In the genomic region with DNA sequence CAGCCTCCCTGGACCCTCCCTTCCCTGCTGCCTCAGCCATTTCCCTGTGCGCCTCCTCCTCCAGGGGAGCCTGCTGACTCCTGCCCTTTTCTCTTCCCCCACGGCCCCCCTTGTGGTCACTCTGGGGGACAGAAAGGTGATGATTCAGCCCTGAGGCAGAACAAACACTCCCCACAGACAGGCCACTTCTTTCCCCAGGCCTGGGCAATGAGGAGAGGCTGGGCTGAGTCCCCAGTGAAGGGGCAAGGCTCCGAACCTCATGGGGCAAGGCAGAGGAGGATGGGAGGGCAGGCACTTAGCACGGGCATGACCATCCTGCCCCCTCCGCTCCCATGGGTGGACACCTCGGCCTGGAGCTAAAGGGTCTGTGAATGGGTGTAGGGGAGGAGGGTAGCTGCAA, we compare ENCODE assay signal across 13 cellular contexts. TPM values are rescaled to one million over a fixed set of nuclear protein-coding genes. Genes with fewer than 3 reads are reported as not detected.
DNase-seq lines count a peak whose midpoint lies in the region; ATAC-seq, FAIRE-seq and TF ChIP-seq lines count a peak whose summit lies in the region.
"Had no signal": no experiment of that assay in that cellular context is flagged by ENCODE, and none has a peak within 500 bp of the region (broad histone marks: within the 10 kb centered on the region; RNA-seq: fewer than 3 reads in every experiment).

No MANE protein-coding gene starts in this region.

- H3K9me3 Mint-ChIP-seq in GM23338: no peaks in the 10 kb centered on the region
- no peaks in the 10 kb centered on the region for H3K9me3 Mint-ChIP-seq in effector memory CD8-positive, alpha-beta T cell
- H3K9me3 Mint-ChIP-seq: T-cell had no signal

- H3K36me3 Mint-ChIP-seq in GM23338 (ENCODE audit: low read depth): no peaks in the 10 kb centered on the region
- H3K36me3 Mint-ChIP-seq in effector memory CD8-positive, alpha-beta T cell (ENCODE audit: insufficient read depth): no peaks in the 10 kb centered on the region
- H3K36me3 Mint-ChIP-seq: T-cell had no signal

- H3K4me1 ChIP-seq in GM23338 (ENCODE audit: insufficient read depth) (no peaks in the 10 kb centered on the region), left ventricle myocardium inferior (no peaks in the 10 kb centered on the region), colonic mucosa (no peaks in the 10 kb centered on the region)

- H3K79me2 ChIP-seq in GM23338 (replicated peaks; ENCODE audit: insufficient read depth): no peaks in the 10 kb centered on the region

- no peaks in the 10 kb centered on the region for H3K9me3 ChIP-seq in left ventricle myocardium inferior (replicated peaks)
- no peaks in the 10 kb centered on the region for H3K9me3 ChIP-seq in colonic mucosa

- FAIRE-seq in GM12891 (lab: Jason Lieb, UNC): no peak
- FAIRE-seq: GM18507 had no signal

- H3K9ac ChIP-seq in colonic mucosa (ENCODE audit: low read depth in 2 of 2, low read length in 2 of 2): no peak overlapping the region

- H3K27me3 ChIP-seq in GM23338 (ENCODE audit: insufficient read depth) (no peaks in the 10 kb centered on the region), left ventricle myocardium inferior (ENCODE audit: low read depth) (peaks cover 4% of the 10 kb centered on the region), colonic mucosa (no peaks in the 10 kb centered on the region)

- no peaks in the 10 kb centered on the region for H3K9me2 ChIP-seq in GM23338 (ENCODE audit: insufficient read depth)

- no peak for TF ChIP-seq CTCF in GM23338 (conservative IDR thresholded peaks at IDR 0.05; ENCODE audit: low read depth in 2 of 2)
- TF ChIP-seq CTCF in left ventricle myocardium inferior (IDR thresholded peaks at IDR 0.05; ENCODE audit: borderline replicate concordance): no peak
- TF ChIP-seq CTCF in colonic mucosa (IDR thresholded peaks at IDR 0.05): no peak

- no peaks in the 10 kb centered on the region for H3F3A ChIP-seq in GM23338 (replicated peaks; ENCODE audit: low read depth)

- TF ChIP-seq POLR2A in GM12891 (IDR thresholded peaks at IDR 0.05; ENCODE audit: low read depth, low read length): no peak

- H3K36me3 ChIP-seq in GM23338 (ENCODE audit: insufficient read depth): no peaks in the 10 kb centered on the region
- H3K36me3 ChIP-seq in left ventricle myocardium inferior: no peaks in the 10 kb centered on the region
- H3K36me3 ChIP-seq in colonic mucosa: no peaks in the 10 kb centered on the region

- ATAC-seq in GM23338: 0 out of 3 replicates have a peak, but pooled peaks have one; percentile 11
- no peak for ATAC-seq in effector memory CD8-positive, alpha-beta T cell (replicated peaks)
- ATAC-seq in activated CD4-positive, CD25-positive, alpha-beta regulatory T cell treated with anti-CD3 and anti-CD28 coated beads, Interleukin-2, amount 50 U/mL, for 24 hours: no peak
- ATAC-seq: T-cell had no signal

- peaks cover 2% of the 10 kb centered on the region; the same call in 1 of the 3 replicates for H3K4me1 Mint-ChIP-seq in GM23338
- peaks cover 7 to 9% of the 10 kb centered on the region in 2 donors for H3K4me1 Mint-ChIP-seq in effector memory CD8-positive, alpha-beta T cell (ENCODE audit: low read depth in 2 of 2)

- no peak overlapping the region for H3K4me3 Mint-ChIP-seq in GM23338
- no peak overlapping the region for H3K4me3 Mint-ChIP-seq in effector memory CD8-positive, alpha-beta T cell
- H3K4me3 Mint-ChIP-seq: T-cell had no signal

- H3K27ac ChIP-seq in GM23338 (ENCODE audit: low read depth): no peak overlapping the region
- peak overlapping the region; percentile 54 for H3K27ac ChIP-seq in left ventricle myocardium inferior (replicated peaks)
- peak overlapping the region in 16 of 21 experiments; percentile 4 to 78 (median 48) for H3K27ac ChIP-seq in skin epidermis
- H3K27ac ChIP-seq in colonic mucosa: no peak overlapping the region

- intact Hi-C loops in left ventricle myocardium inferior (cut with micrococcal nuclease): no loop called here
- intact Hi-C loops in colonic mucosa (cut with DNase I): no loop called here

- peaks cover 12% of the 10 kb centered on the region for H3K27me3 Mint-ChIP-seq in GM23338 (ENCODE audit: insufficient read depth, low read depth, poor library complexity)
- peaks cover 33 to 51% of the 10 kb centered on the region in 2 donors for H3K27me3 Mint-ChIP-seq in effector memory CD8-positive, alpha-beta T cell

- no peak overlapping the region for H3K27ac Mint-ChIP-seq in GM23338
- no peak overlapping the region for H3K27ac Mint-ChIP-seq in effector memory CD8-positive, alpha-beta T cell
- H3K27ac Mint-ChIP-seq: T-cell had no signal

- no peak overlapping the region for H2AFZ ChIP-seq in GM23338

- H3K4me2 ChIP-seq in GM23338: no peak overlapping the region

- no peak overlapping the region for H3K4me3 ChIP-seq in GM23338
- no peak overlapping the region for H3K4me3 ChIP-seq in left ventricle myocardium inferior
- H3K4me3 ChIP-seq in skin epidermis: no peak overlapping the region
- H3K4me3 ChIP-seq in colonic mucosa: no peak overlapping the region

- H4K20me1 ChIP-seq in GM23338 (replicated peaks; ENCODE audit: insufficient read depth): no peaks in the 10 kb centered on the region

- DNase-seq in GM23338 (ENCODE audit: low spot score) (peak; percentile 16), amniotic epithelial cell (ENCODE audit: low read depth) (peak; percentile 54), left ventricle myocardium inferior (peak; percentile 44), colonic mucosa (no peak), GM12891 (ENCODE audit: insufficient read length, low spot score) (no peak)
- no peak for DNase-seq in effector memory CD8-positive, alpha-beta T cell
- DNase-seq: amniotic stem cell, GOT3, NCI-H510A treated with DMSO at 0.1 percent for 48 hours, T-cell had no signal

TF ChIP-seq in GM12891, 5 proteins besides CTCF, POLR2A, EP300 and RAD21:
- TF ChIP-seq POU2F2 (IDR thresholded peaks at IDR 0.05; ENCODE audit: low read depth, low read length): no peak
- TF ChIP-seq POLR2AphosphoS5 (IDR thresholded peaks at IDR 0.05; ENCODE audit: low read depth, low read length): no peak
- no peak for TF ChIP-seq TAF1 (IDR thresholded peaks at IDR 0.05; ENCODE audit: low read depth, low read length)
- no peak for TF ChIP-seq PAX5 (IDR thresholded peaks at IDR 0.05; ENCODE audit: insufficient read depth, low read length, severe bottlenecking)
- no peak for TF ChIP-seq SPI1 (IDR thresholded peaks at IDR 0.05; ENCODE audit: low read depth, low read length)

RNA-seq across cellular contexts. Expression of gene CSF1R, which starts 21.0 kb away (rescaled TPM):
- total RNA-seq in GM23338 (2014; rRNA removed; shearing (Covaris generic)): not detected in 2 replicates
- polyA plus RNA-seq in GM23338 (2016; fragmentation: Nextera tagmentation; extraction: Ambion mirVana): 0.21 TPM in 1 of 2 replicates, not detected in the other
- total RNA-seq in left ventricle myocardium inferior: 15.5 TPM
- 10 to 100 TPM in 1 of 2 donors, 1 to 10 TPM in 1; 7.2 to 26.1 TPM for total RNA-seq in colonic mucosa
- polyA plus RNA-seq in GM12891 (2012; ENCODE audit: low read depth, missing spikeins): 0.63 TPM

Comparison
In these comparisons a context has a peak if more than half of its experiments do, and no peak if none do; other contexts are left out.
1. DNase-seq: peak in GM23338 (single experiment), amniotic epithelial cell (single experiment) and left ventricle myocardium inferior (single experiment); none in colonic mucosa (single experiment), effector memory CD8-positive, alpha-beta T cell (0 of 3) and GM12891 (single experiment).
2. H3K27ac ChIP-seq: peak in left ventricle myocardium inferior (single experiment) and skin epidermis (16 of 21); none in GM23338 (single experiment) and colonic mucosa (single experiment).